Comparison of ENCODE assay signal across 8 cellular contexts in the genomic region with DNA sequence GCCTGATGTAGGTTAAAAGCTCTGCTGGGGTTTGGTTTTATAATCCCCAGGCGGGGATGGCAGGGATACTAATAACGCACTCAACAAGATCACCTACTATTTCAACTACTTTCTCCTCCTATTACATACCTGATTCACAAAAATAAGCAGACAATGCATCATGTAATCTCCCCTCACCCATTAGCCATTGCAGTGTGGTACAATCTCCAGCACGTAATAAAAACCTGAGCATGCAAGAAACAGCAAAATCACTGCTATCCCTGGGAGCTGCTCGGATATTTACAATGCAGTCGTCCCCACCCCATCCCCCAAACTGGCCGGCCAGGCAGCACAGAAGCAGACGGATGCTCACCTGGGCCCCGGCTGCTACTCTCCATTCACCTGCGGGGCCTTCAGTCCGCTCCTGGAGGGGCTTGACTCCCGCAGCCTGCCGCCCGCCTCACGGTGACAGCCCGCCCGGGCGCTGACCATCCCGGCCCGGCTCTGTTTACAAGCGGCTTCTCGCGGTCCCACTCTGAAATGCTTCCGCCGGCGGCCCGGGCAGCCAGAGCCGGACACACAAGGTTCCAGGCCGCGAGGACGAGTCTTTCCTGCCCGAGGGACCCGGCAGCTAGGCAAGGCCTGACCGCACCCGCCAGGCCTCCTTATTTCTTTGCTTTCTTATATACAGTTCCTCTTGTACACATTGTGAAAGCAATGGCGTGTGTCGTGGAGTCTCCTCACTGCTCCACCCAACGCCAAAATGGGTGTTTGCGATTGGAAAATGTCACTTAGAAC. TPM values are rescaled to one million over a fixed set of nuclear protein-coding genes. Genes with fewer than 3 reads are reported as not detected.
A peak's percentile ranks its signal among the peaks of the same experiment; 100 is the strongest.
DNase-seq lines count a peak whose midpoint lies in the region; ATAC-seq, FAIRE-seq and TF ChIP-seq lines count a peak whose summit lies in the region.

A gene with protein sequence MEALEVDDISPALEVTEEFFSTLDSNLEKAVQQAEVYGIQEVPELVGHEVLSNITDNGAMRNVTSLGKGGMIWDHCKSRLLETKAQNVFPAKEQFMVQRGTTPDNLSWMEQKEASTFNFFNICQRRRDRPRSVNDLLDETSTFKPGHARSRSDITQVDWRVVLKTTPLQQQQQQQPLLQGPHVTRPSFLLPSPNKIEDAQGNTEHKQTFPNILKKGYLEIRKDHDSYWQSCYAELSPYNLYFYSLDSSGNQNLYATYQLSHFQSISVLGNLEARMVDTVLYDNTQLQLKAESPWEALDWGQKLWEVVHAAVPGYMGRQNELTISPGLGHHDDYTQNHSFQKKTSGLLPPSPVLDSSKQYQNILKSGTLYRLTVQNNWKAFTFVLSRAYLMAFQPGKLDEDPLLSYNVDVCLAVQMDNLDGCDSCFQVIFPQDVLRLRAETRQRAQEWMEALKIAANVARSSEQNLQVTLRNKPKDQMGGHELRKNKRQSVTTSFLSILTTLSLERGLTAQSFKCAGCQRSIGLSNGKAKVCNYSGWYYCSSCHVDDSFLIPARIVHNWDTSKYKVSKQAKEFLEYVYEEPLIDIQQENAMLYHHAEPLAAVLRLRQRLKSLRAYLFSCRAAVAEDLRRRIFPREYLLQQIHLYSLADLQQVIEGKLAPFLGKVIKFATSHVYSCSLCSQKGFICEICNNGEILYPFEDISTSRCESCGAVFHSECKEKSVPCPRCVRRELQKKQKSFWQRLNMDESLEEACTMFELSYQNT (minus strand): TSS at position 491 of the 777 bp plus-strand sequence. CDS start 23,888 bp downstream, outside the sequence.

- CTCF ChIA-PET in A549 (lab: Yijun Ruan, JAX) = interaction anchor here (1.1 to 4.0 kb wide), 5 partner anchors 12 to 257 kb away, joined by 3 to 20 read pairs (median 6); a partner anchor contains a TSS

- H3K36me3 ChIP-seq in keratinocyte (ENCODE audit: control insufficient read depth in 2 of 2, extremely low read depth in 1 of 2, insufficient read depth in 2 of 2, low read length in 2 of 2) = no peaks in the 10 kb centered on the region

- peak; percentile 98 to 99 for ATAC-seq in A549
- peak; percentile 94 for ATAC-seq in GM18511 (IDR thresholded peaks at IDR 0.05; ENCODE audit: unreplicated experiment)
- ATAC-seq in HG03025 (IDR thresholded peaks at IDR 0.05; ENCODE audit: low FRiP score, unreplicated experiment) = peak; percentile 84

- no peaks in the 10 kb centered on the region for H3K9me1 ChIP-seq in keratinocyte (ENCODE audit: control insufficient read depth, extremely low read depth, insufficient read depth, low read length)

- peak; percentile 16 to 34; a peak in 2 of 5 replicates for TF ChIP-seq RAD21 in A549 (conservative IDR thresholded peaks at IDR 0.05 in 1 of 2, IDR thresholded peaks at IDR 0.05 in 1 of 2)

- no peaks in the 10 kb centered on the region for H3K9me3 ChIP-seq in A549
- H3K9me3 ChIP-seq in keratinocyte (ENCODE audit: control insufficient read depth, low read depth, low read length) = no peaks in the 10 kb centered on the region

- peak within 1 kb of the TSS; percentile 63 for H3K4me3 ChIP-seq in A549
- H3K4me3 ChIP-seq in keratinocyte (ENCODE audit: control insufficient read depth in 2 of 3, extremely low read depth in 1 of 3, insufficient read depth in 2 of 3, low read depth in 1 of 3, low read length in 3 of 3) = peak within 1 kb of the TSS; percentile 79 to 100 (median 86)

- H2AFZ ChIP-seq in keratinocyte (ENCODE audit: control insufficient read depth, low read length) = peak within 1 kb of the TSS; percentile 90

- peaks cover 10% of the 10 kb centered on the region for H3K79me2 ChIP-seq in keratinocyte (ENCODE audit: control insufficient read depth, insufficient read depth, low read length)

- H3K27ac ChIP-seq in A549 (peak within 1 kb of the TSS; percentile 71 to 89), keratinocyte (ENCODE audit: control insufficient read depth, insufficient read depth, low read length) (peak within 1 kb of the TSS; percentile 82)

- TF ChIP-seq POLR2A in A549 (IDR thresholded peaks at IDR 0.05; ENCODE audit: low read length) = peak; percentile 64

- POLR2A ChIA-PET in A549 (lab: Yijun Ruan, JAX) = interaction anchor here (1.3 to 1.7 kb wide), 4 partner anchors 12 to 496 kb away, joined by 3 to 7 read pairs (median 7); a partner anchor contains a TSS

- FAIRE-seq in A549 (lab: Jason Lieb, UNC) (no peak), keratinocyte (lab: Jason Lieb, UNC) (no peak)

- no peaks in the 10 kb centered on the region for H4K20me1 ChIP-seq in keratinocyte (ENCODE audit: control insufficient read depth, extremely low read depth, insufficient read depth, low read length)

- TF ChIP-seq EP300 in A549 (IDR thresholded peaks at IDR 0.05) = no peak

- H3K4me1 ChIP-seq in A549 (peaks cover 9% of the 10 kb centered on the region; the same call in 1 of the 3 replicates), keratinocyte (ENCODE audit: control insufficient read depth, extremely low read depth, insufficient read depth, low read length) (peaks cover 8% of the 10 kb centered on the region)

- dilution Hi-C loops in keratinocyte (cut with MboI; ENCODE audit: extremely low pct_ligation_motif_present, low sequenced_read_pairs) = no loop called here

- H3K27me3 ChIP-seq in keratinocyte (ENCODE audit: control insufficient read depth, extremely low read depth, insufficient read depth, low read length) = no peaks in the 10 kb centered on the region

- DNase-seq in A549 (ENCODE audit: low read depth in 1 of 2, low spot score in 1 of 2) = peak; percentile 50 to 91
- peak; percentile 74 for DNase-seq in NCI-H2171 treated with DMSO at 0.1 percent for 48 hours (lab: John Stamatoyannopoulos, UW)
- peak; percentile 41 to 68 (median 48) for DNase-seq in activated CD4-positive, CD25-positive, alpha-beta regulatory T cell (lab: John Stamatoyannopoulos, UW)
- peak; percentile 43 for DNase-seq in central memory CD4-positive, alpha-beta T cell
- DNase-seq in keratinocyte (ENCODE audit: low read depth, low spot score) = no peak
- DNase-seq in stimulated activated CD4-positive, alpha-beta T cell treated with anti-CD3 and anti-CD28 coated beads, Interleukin-15, amount 100 ng/mL, for 1 hour (ENCODE audit: low read depth in 1 of 2, low spot score in 1 of 2) = peak; percentile 53 to 67

- peak within 1 kb of the TSS; percentile 82 for H3K4me2 ChIP-seq in A549
- H3K4me2 ChIP-seq in keratinocyte (ENCODE audit: control insufficient read depth, extremely low read depth, insufficient read depth, low read depth, low read length) = peak within 1 kb of the TSS; percentile 92

- 5% methylated on average over 27 of the region's 38 CpGs for WGBS in A549 (ENCODE audit: missing lambda C conversion rate)

- TF ChIP-seq CTCF in A549 (IDR thresholded peaks at IDR 0.05) (no peak), keratinocyte (optimal IDR thresholded peaks at IDR 0.05 in 1 of 3, IDR thresholded peaks at IDR 0.05 in 1 of 3, conservative IDR thresholded peaks at IDR 0.05 in 1 of 3; ENCODE audit: extremely low read depth in 1 of 3, insufficient read depth in 2 of 3, low read length in 3 of 3) (no peak)

- H3K9ac ChIP-seq in keratinocyte (ENCODE audit: control insufficient read depth, extremely low read depth, insufficient read depth, low read length) = peak within 1 kb of the TSS; percentile 89

TF ChIP-seq in A549, 52 proteins besides CTCF, POLR2A, EP300 and RAD21 (continues in another document):
- TF ChIP-seq, protein P1, sequence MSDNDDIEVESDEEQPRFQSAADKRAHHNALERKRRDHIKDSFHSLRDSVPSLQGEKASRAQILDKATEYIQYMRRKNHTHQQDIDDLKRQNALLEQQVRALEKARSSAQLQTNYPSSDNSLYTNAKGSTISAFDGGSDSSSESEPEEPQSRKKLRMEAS (IDR thresholded peaks at IDR 0.05) = peak; percentile 90
- TF ChIP-seq HOXA7 (CRISPR knock-in tag; IDR thresholded peaks at IDR 0.05) (no peak), POLR2AphosphoS2 (conservative IDR thresholded peaks at IDR 0.05; ENCODE audit: low read length) (no peak), TP53 (CRISPR knock-in tag; IDR thresholded peaks at IDR 0.05) (peak; percentile 59; the same call in 1 of the 2 replicates), TFCP2L1 (CRISPR knock-in tag; IDR thresholded peaks at IDR 0.05) (peak; percentile 82; the same call in 1 of the 2 replicates), ZNF302 (CRISPR knock-in tag; IDR thresholded peaks at IDR 0.05) (no peak), MAFK (IDR thresholded peaks at IDR 0.05; ENCODE audit: partially characterized antibody) (peak; percentile 18), KDM5A (IDR thresholded peaks at IDR 0.05) (peak; percentile 85), GATA3 (IDR thresholded peaks at IDR 0.05; ENCODE audit: borderline replicate concordance) (peak; percentile 70), PHF8 (IDR thresholded peaks at IDR 0.05; ENCODE audit: borderline replicate concordance, low read depth) (peak; percentile 82)
- TF ChIP-seq, protein P2, sequence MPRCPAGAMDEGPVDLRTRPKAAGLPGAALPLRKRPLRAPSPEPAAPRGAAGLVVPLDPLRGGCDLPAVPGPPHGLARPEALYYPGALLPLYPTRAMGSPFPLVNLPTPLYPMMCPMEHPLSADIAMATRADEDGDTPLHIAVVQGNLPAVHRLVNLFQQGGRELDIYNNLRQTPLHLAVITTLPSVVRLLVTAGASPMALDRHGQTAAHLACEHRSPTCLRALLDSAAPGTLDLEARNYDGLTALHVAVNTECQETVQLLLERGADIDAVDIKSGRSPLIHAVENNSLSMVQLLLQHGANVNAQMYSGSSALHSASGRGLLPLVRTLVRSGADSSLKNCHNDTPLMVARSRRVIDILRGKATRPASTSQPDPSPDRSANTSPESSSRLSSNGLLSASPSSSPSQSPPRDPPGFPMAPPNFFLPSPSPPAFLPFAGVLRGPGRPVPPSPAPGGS (IDR thresholded peaks at IDR 0.05) = no peak

RNA-seq across cellular contexts. Expression of the gene that starts here (rescaled TPM):
- polyA plus RNA-seq in A549 (2011; rRNA removed) (6.5 and 7.0 TPM in 2 replicates), A549 (2017; fragmentation: RNase III; extraction: RNeasy Plus Mini Kit Qiagen cat#74134 plus additional on column Dnase treatment) (2.4 to 2.9 TPM (median 2.7 TPM) in 3 replicates), keratinocyte (2.2 to 2.9 TPM (median 2.9 TPM) in 3 replicates)
- polyA plus RNA-seq in A549 (2012; cell fraction: cytosol; rRNA removed) = 1.7 and 2.3 TPM in 2 replicates
- 1.5 TPM in 2 replicates for polyA plus RNA-seq in A549 (2012; cell fraction: nucleus; rRNA removed)
- 21.9 and 23.6 TPM in 2 replicates for polyA minus RNA-seq in A549 (2011; rRNA and poly(A)+ RNA removed)
- polyA plus RNA-seq in keratinocyte (2011; ENCODE audit: low read depth) = 2.2 TPM
- 2.1 and 3.5 TPM in 2 replicates for polyA plus RNA-seq in keratinocyte (2011; cell fraction: cytosol; rRNA removed)
- polyA plus RNA-seq in keratinocyte (2011; cell fraction: nucleus; rRNA removed) = 4.8 and 5.6 TPM in 2 replicates
- 2.3 and 4.0 TPM in 2 replicates for polyA plus RNA-seq in keratinocyte (2012; ENCODE audit: low replicate concordance)
- 8.1 to 12.1 TPM (median 11.2 TPM) in 3 replicates for polyA minus RNA-seq in keratinocyte
- 5.8 TPM for polyA minus RNA-seq in keratinocyte (2011; cell fraction: cytosol; rRNA and poly(A)+ RNA removed)
- polyA minus RNA-seq in keratinocyte (2011; cell fraction: nucleus; rRNA and poly(A)+ RNA removed) = 7.5 and 16.1 TPM in 2 replicates
